ENCODE assay signal across 8 cellular contexts in the genomic region with DNA sequence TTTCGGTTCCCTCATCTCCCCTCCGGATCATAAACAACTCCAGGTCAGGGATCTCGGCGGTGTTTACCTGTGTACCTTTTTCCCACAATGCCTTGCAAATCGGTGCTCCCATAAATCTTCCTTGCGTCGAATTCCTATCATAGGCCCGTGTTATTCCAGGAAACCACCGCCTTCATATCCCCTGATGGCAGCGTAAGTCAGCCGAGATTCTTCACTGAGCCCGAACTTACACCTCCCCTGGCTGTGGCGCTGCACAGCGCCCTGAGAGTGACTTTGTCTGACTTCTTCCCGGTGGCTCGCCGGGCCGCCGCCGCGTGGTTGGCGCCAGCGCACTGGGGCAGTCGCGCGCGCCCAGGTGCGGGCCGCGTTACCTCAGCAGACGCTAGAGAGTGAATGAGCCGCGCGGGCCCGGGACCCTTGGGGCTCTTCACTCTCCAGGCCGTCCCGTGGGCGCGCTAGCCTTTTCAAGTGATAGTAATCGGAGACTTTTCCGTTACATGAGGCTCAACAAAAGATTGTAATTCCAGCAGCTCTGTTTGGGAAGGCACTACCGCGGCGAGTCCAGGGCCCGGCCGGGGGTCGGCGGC.
DNase-seq lines count a peak whose midpoint lies in the region; ATAC-seq and TF ChIP-seq lines count a peak whose summit lies in the region.

No MANE protein-coding gene starts in this region.

- H3K36me3 Mint-ChIP-seq in neural progenitor cell (no peaks in the 10 kb centered on the region), type B pancreatic cell (peaks cover 5% of the 10 kb centered on the region)

- no peaks in the 10 kb centered on the region for H3K9me3 Mint-ChIP-seq in neural progenitor cell
- H3K9me3 Mint-ChIP-seq in type B pancreatic cell, result no peaks in the 10 kb centered on the region

- peak overlapping the region; percentile 86 for H3K27ac ChIP-seq in neural progenitor cell

- TF ChIP-seq CTCF in AG10803 (conservative IDR thresholded peaks at IDR 0.05; ENCODE audit: low read length) (no peak), neural progenitor cell (IDR thresholded peaks at IDR 0.05) (peak; percentile 17), type B pancreatic cell (conservative IDR thresholded peaks at IDR 0.05) (peak; percentile 48)

- peaks cover 12% of the 10 kb centered on the region for H4K20me1 ChIP-seq in neural progenitor cell (ENCODE audit: low read depth)

- H3K4me1 Mint-ChIP-seq in neural progenitor cell, result peaks cover 29% of the 10 kb centered on the region
- peaks cover 59% of the 10 kb centered on the region for H3K4me1 Mint-ChIP-seq in type B pancreatic cell (ENCODE audit: unreplicated experiment)

- peaks cover 31% of the 10 kb centered on the region for H3F3A ChIP-seq in neural progenitor cell (ENCODE audit: low read depth)

- no peaks in the 10 kb centered on the region for H3K9me3 ChIP-seq in neural progenitor cell (ENCODE audit: low read depth)

- peak overlapping the region; percentile 2 for H3K27ac Mint-ChIP-seq in neural progenitor cell
- peak overlapping the region; percentile 90 for H3K27ac Mint-ChIP-seq in type B pancreatic cell

- peak overlapping the region; percentile 65 for H2AFZ ChIP-seq in neural progenitor cell (replicated peaks)

- no peaks in the 10 kb centered on the region for H3K27me3 ChIP-seq in neural progenitor cell

- H3K27me3 Mint-ChIP-seq in neural progenitor cell (ENCODE audit: insufficient read depth, low read depth) (peaks cover 4% of the 10 kb centered on the region), type B pancreatic cell (no peaks in the 10 kb centered on the region)

- peak overlapping the region; percentile 88 for H3K4me2 ChIP-seq in neural progenitor cell

- H3K79me2 ChIP-seq in neural progenitor cell (ENCODE audit: low read depth), result peaks cover 39% of the 10 kb centered on the region

- ATAC-seq in GM19023 (IDR thresholded peaks at IDR 0.05; ENCODE audit: unreplicated experiment), result peak; percentile 51
- peak; percentile 56 for ATAC-seq in HG03280 (IDR thresholded peaks at IDR 0.05; ENCODE audit: unreplicated experiment)

- DNase-seq in AG10803 (ENCODE audit: low read depth) (peak; percentile 46), NOMO-1 (lab: John Stamatoyannopoulos, UW; ENCODE audit: unreplicated experiment in 2 of 2) (peak; percentile 41 to 56), activated T-helper 1 cell treated with Interleukin-2 at 50 U/mL for 16 hours (ENCODE audit: low read depth) (peak; percentile 66), fibroblast of peridontal ligament (ENCODE audit: extremely low read depth) (peak; percentile 33), neural progenitor cell (ENCODE audit: low spot score) (peak; percentile 84), type B pancreatic cell (ENCODE audit: extremely low spot score, unreplicated experiment) (peak; percentile 74)

- peak overlapping the region; percentile 79 for H3K4me3 Mint-ChIP-seq in neural progenitor cell
- H3K4me3 Mint-ChIP-seq in type B pancreatic cell, result peak overlapping the region; percentile 86

- peaks cover 21% of the 10 kb centered on the region for H3K4me1 ChIP-seq in neural progenitor cell

- H3K4me3 ChIP-seq in AG10803 (ENCODE audit: low read length) (peak overlapping the region; percentile 63), neural progenitor cell (peak overlapping the region; percentile 91)

- no peaks in the 10 kb centered on the region for H3K36me3 ChIP-seq in neural progenitor cell

- peak overlapping the region; percentile 47 for H3K9ac ChIP-seq in neural progenitor cell

Comparison
In these comparisons a context has a peak if more than half of its experiments do, and no peak if none do; other contexts are left out.
1. Peak in every context shown above with its lines: DNase-seq, ATAC-seq, H3K4me3 ChIP-seq and H3K27ac ChIP-seq.
2. DNase-seq: peak in every context shown above with its lines; median percentile 84 in neural progenitor cell; 74 in type B pancreatic cell; 66 in activated T-helper 1 cell treated with Interleukin-2 at 50 U/mL for 16 hours; 48 in NOMO-1; 46 in AG10803; 33 in fibroblast of peridontal ligament.